ENCODE assay signal across 1 cellular context in genomic region chr11:120192831-120193625, GRCh38.
TF ChIP-seq lines count a peak whose summit lies in the region.

No MANE protein-coding gene starts in this region.

TF ChIP-seq in HepG2, 621 proteins besides CTCF, POLR2A, EP300 and RAD21 (continued from another document):
- TF ChIP-seq HMGXB3 (CRISPR knock-in tag; IDR thresholded peaks at IDR 0.05; ENCODE audit: borderline replicate concordance) (no peak), ZSCAN31 (CRISPR knock-in tag; IDR thresholded peaks at IDR 0.05; ENCODE audit: low read depth) (no peak), PAX8 (CRISPR knock-in tag; IDR thresholded peaks at IDR 0.05; ENCODE audit: borderline replicate concordance) (no peak), TEAD3 (CRISPR knock-in tag; optimal IDR thresholded peaks at IDR 0.05; ENCODE audit: borderline replicate concordance) (peak; percentile 68), ZNF724P (CRISPR knock-in tag; IDR thresholded peaks at IDR 0.05; ENCODE audit: borderline replicate concordance) (no peak), ZNF17 (CRISPR knock-in tag; IDR thresholded peaks at IDR 0.05) (no peak), ZNF224 (CRISPR knock-in tag; IDR thresholded peaks at IDR 0.05) (no peak), ESRRA (CRISPR knock-in tag; IDR thresholded peaks at IDR 0.05; ENCODE audit: low read depth) (peak; percentile 100), ZNF383 (CRISPR knock-in tag; IDR thresholded peaks at IDR 0.05; ENCODE audit: borderline replicate concordance) (no peak), ZNF570 (CRISPR knock-in tag; IDR thresholded peaks at IDR 0.05; ENCODE audit: borderline replicate concordance) (no peak), ZSCAN25 (CRISPR knock-in tag; IDR thresholded peaks at IDR 0.05) (peak; percentile 68), ZFP37 (CRISPR knock-in tag; IDR thresholded peaks at IDR 0.05; ENCODE audit: borderline replicate concordance) (no peak), ZNF136 (CRISPR knock-in tag; IDR thresholded peaks at IDR 0.05; ENCODE audit: low read depth) (peak; percentile 85; the same call in 1 of the 2 replicates), ZNF160 (CRISPR knock-in tag; IDR thresholded peaks at IDR 0.05) (no peak), MAFK (conservative IDR thresholded peaks at IDR 0.05 in 1 of 2, IDR thresholded peaks at IDR 0.05 in 1 of 2; ENCODE audit: low read length in 2 of 2) (no peak), NR3C1 (CRISPR knock-in tag; IDR thresholded peaks at IDR 0.05) (no peak), KDM1A (CRISPR knock-in tag; IDR thresholded peaks at IDR 0.05) (no peak), MAX (IDR thresholded peaks at IDR 0.05) (peak; percentile 65), ZNF761 (CRISPR knock-in tag; conservative IDR thresholded peaks at IDR 0.05) (0 out of 2 replicates have a peak, but pooled peaks have one; percentile 54), ZNF501 (CRISPR knock-in tag; IDR thresholded peaks at IDR 0.05) (no peak), ZBTB25 (CRISPR knock-in tag; IDR thresholded peaks at IDR 0.05) (no peak; the same call in 1 of the 2 replicates), ATF5 (CRISPR knock-in tag; IDR thresholded peaks at IDR 0.05; ENCODE audit: low read depth) (0 out of 2 replicates have a peak, but pooled peaks have one; percentile 51), ZBTB34 (CRISPR knock-in tag; IDR thresholded peaks at IDR 0.05) (peak; percentile 86), ZFP41 (CRISPR knock-in tag; IDR thresholded peaks at IDR 0.05; ENCODE audit: borderline replicate concordance) (no peak), RXRB (CRISPR knock-in tag; IDR thresholded peaks at IDR 0.05; ENCODE audit: borderline replicate concordance) (peak; percentile 98), HES4 (CRISPR knock-in tag; IDR thresholded peaks at IDR 0.05; ENCODE audit: borderline replicate concordance) (no peak), CCDC6 (CRISPR knock-in tag; IDR thresholded peaks at IDR 0.05) (peak; percentile 49; the same call in 1 of the 2 replicates), AGO2 (optimal IDR thresholded peaks at IDR 0.05; ENCODE audit: low read depth, low read length) (no peak), ZNF44 (CRISPR knock-in tag; IDR thresholded peaks at IDR 0.05) (no peak)
